Comparison of ENCODE assay signal across 4 cellular contexts in genomic region chr5:177807265-177807664, GRCh38. TPM values are rescaled to one million over a fixed set of nuclear protein-coding genes. Genes with fewer than 3 reads are reported as not detected.
"Had no signal": no experiment of that assay in that cellular context is flagged by ENCODE, and none has a peak within 500 bp of the region (broad histone marks: within the 10 kb centered on the region; RNA-seq: fewer than 3 reads in every experiment).

No MANE protein-coding gene starts in this region.

RNA-seq across cellular contexts. Expression of gene FAM153A, which starts 24.6 kb away (rescaled TPM):
- total RNA-seq: neural crest cell, osteocyte, pulmonary artery endothelial cell had no signal
- polyA plus RNA-seq: smooth muscle cell had no signal
